In genomic region chr6:154537942-154538341, GRCh38 we compare ENCODE assay signal across 14 cellular contexts.
"Had no signal": no experiment of that assay in that cellular context is flagged by ENCODE, and none has a peak within 500 bp of the region (broad histone marks: within the 10 kb centered on the region; RNA-seq: fewer than 3 reads in every experiment).

No MANE protein-coding gene starts in this region.

- DNase-seq: activated CD4-positive, alpha-beta T cell treated with anti-CD3 and anti-CD28 coated beads, Interleukin-2, amount 50 U/mL, for 1 hour; activated CD4-positive, CD25-positive, alpha-beta regulatory T cell; amniotic stem cell; cerebellar nuclear complex; immature natural killer cell; left ventricle myocardium inferior; stimulated activated CD4-positive, alpha-beta T cell treated with anti-CD3 and anti-CD28 coated beads, Interleukin-4, amount 100 ng/mL, for 1 hour; upper lobe of right lung had no signal

- H3K4me1 ChIP-seq: left ventricle myocardium inferior, upper lobe of right lung had no signal

- H3K4me1 Mint-ChIP-seq: activated naive CD4-positive, alpha-beta T cell treated with anti-CD3 and anti-CD28 coated beads, Interleukin-2, amount 50 U/mL, for 24 hours; immature natural killer cell had no signal

- H3K9me3 ChIP-seq: left ventricle myocardium inferior, upper lobe of right lung had no signal

- H3K27ac Mint-ChIP-seq: activated naive CD4-positive, alpha-beta T cell treated with anti-CD3 and anti-CD28 coated beads, Interleukin-2, amount 50 U/mL, for 24 hours; immature natural killer cell; stimulated activated naive CD8-positive, alpha-beta T cell treated with anti-CD3 and anti-CD28 coated beads, Interleukin-15, Interleukin-2, amounts not matched to agents 100 ng/mL and 50 ng/mL, for 24 hours; T-helper 1 cell treated with Interleukin-12 subunit alpha and Interleukin-12 subunit beta and Interleukin-4 antibody, amounts not matched to agents 30 μg/mL and 1 μg/mL, for 36 hours had no signal

- H3K4me3 ChIP-seq: left ventricle myocardium inferior, upper lobe of right lung had no signal

- H3K27me3 ChIP-seq: upper lobe of right lung had no signal

- FAIRE-seq: endometrium, TTC549 had no signal

- ATAC-seq: esophagus mucosa, upper lobe of right lung had no signal

- H3K36me3 Mint-ChIP-seq: activated naive CD4-positive, alpha-beta T cell treated with anti-CD3 and anti-CD28 coated beads, Interleukin-2, amount 50 U/mL, for 24 hours; immature natural killer cell had no signal

- H3K9me3 Mint-ChIP-seq: activated naive CD4-positive, alpha-beta T cell treated with anti-CD3 and anti-CD28 coated beads, Interleukin-2, amount 50 U/mL, for 24 hours; immature natural killer cell; stimulated activated naive CD8-positive, alpha-beta T cell treated with anti-CD3 and anti-CD28 coated beads, Interleukin-15, Interleukin-2, amounts not matched to agents 100 ng/mL and 50 ng/mL, for 24 hours; T-helper 1 cell treated with Interleukin-12 subunit alpha and Interleukin-12 subunit beta and Interleukin-4 antibody, amounts not matched to agents 30 μg/mL and 1 μg/mL, for 36 hours had no signal

- H3K27ac ChIP-seq: left ventricle myocardium inferior, upper lobe of right lung had no signal

- H3K36me3 ChIP-seq: left ventricle myocardium inferior, upper lobe of right lung had no signal

- H3K27me3 Mint-ChIP-seq: activated naive CD4-positive, alpha-beta T cell treated with anti-CD3 and anti-CD28 coated beads, Interleukin-2, amount 50 U/mL, for 24 hours had no signal

- H3K4me3 Mint-ChIP-seq: activated naive CD4-positive, alpha-beta T cell treated with anti-CD3 and anti-CD28 coated beads, Interleukin-2, amount 50 U/mL, for 24 hours; immature natural killer cell; stimulated activated naive CD8-positive, alpha-beta T cell treated with anti-CD3 and anti-CD28 coated beads, Interleukin-15, Interleukin-2, amounts not matched to agents 100 ng/mL and 50 ng/mL, for 24 hours; T-helper 1 cell treated with Interleukin-12 subunit alpha and Interleukin-12 subunit beta and Interleukin-4 antibody, amounts not matched to agents 30 μg/mL and 1 μg/mL, for 36 hours had no signal
